14 cellular contexts compared by ENCODE assay signal in genomic region chr7:93575555-93576397, GRCh38. TPM values are rescaled to one million over a fixed set of nuclear protein-coding genes. Genes with fewer than 3 reads are reported as not detected.
DNase-seq lines count a peak whose midpoint lies in the region; ATAC-seq and TF ChIP-seq lines count a peak whose summit lies in the region.
"Had no signal": no experiment of that assay in that cellular context is flagged by ENCODE, and none has a peak within 500 bp of the region (broad histone marks: within the 10 kb centered on the region; RNA-seq: fewer than 3 reads in every experiment).

No MANE protein-coding gene starts in this region.

- no peaks in the 10 kb centered on the region for H3K36me3 Mint-ChIP-seq in activated CD8-positive, alpha-beta memory T cell treated with anti-CD3 and anti-CD28 coated beads, Interleukin-2, amount 10 ng/mL, durations not matched to agents 7 days and 5 days

- H3K27ac Mint-ChIP-seq in activated CD8-positive, alpha-beta memory T cell treated with anti-CD3 and anti-CD28 coated beads, Interleukin-2, amount 10 ng/mL, durations not matched to agents 7 days and 5 days: no peak overlapping the region

- no peak overlapping the region for H3K27ac ChIP-seq in SK-N-MC
- H3K27ac ChIP-seq: esophagus squamous epithelium, HL-60, skin epidermis had no signal

- peak overlapping the region; percentile 88 for H3K4me2 ChIP-seq in skeletal muscle satellite cell (ENCODE audit: low read length)

- CTCF ChIA-PET in GM10248 (lab: Yijun Ruan, JAX): interaction anchor here (1.2 to 1.8 kb wide), 2 partner anchors 10 to 16 kb away, joined by 3 to 4 read pairs; no protein-coding TSS in a partner anchor
- CTCF ChIA-PET in activated CD8-positive, alpha-beta memory T cell treated with anti-CD3 and anti-CD28 coated beads, Interleukin-2, amount 10 ng/mL, durations not matched to agents 7 days and 5 days (lab: Charles Lee): no interaction called here

- no peak for TF ChIP-seq CTCF in GM10248 (IDR thresholded peaks at IDR 0.05; ENCODE audit: control extremely low read depth, extremely low read depth, low read depth, missing control alignments)

- H3K4me3 Mint-ChIP-seq in activated CD8-positive, alpha-beta memory T cell treated with anti-CD3 and anti-CD28 coated beads, Interleukin-2, amount 10 ng/mL, durations not matched to agents 7 days and 5 days: no peak overlapping the region

- H3K9me3 ChIP-seq in SK-N-MC (ENCODE audit: low read depth, low read length) (no peaks in the 10 kb centered on the region), skeletal muscle satellite cell (replicated peaks; ENCODE audit: low read length) (no peaks in the 10 kb centered on the region)
- H3K9me3 ChIP-seq: esophagus squamous epithelium had no signal

- POLR2A ChIA-PET in GM10248 (lab: Yijun Ruan, JAX): no interaction called here

- H3K4me1 ChIP-seq in skeletal muscle satellite cell (ENCODE audit: control insufficient read depth, insufficient read depth, low read length): peaks cover 7% of the 10 kb centered on the region

- no peaks in the 10 kb centered on the region for H3K4me1 Mint-ChIP-seq in activated CD8-positive, alpha-beta memory T cell treated with anti-CD3 and anti-CD28 coated beads, Interleukin-2, amount 10 ng/mL, durations not matched to agents 7 days and 5 days

- H3K9ac ChIP-seq in SK-N-MC (ENCODE audit: insufficient read length): no peak overlapping the region
- H3K9ac ChIP-seq in skeletal muscle satellite cell (ENCODE audit: low read depth, low read length): no peak overlapping the region

- no peaks in the 10 kb centered on the region for H3K36me3 ChIP-seq in SK-N-MC (ENCODE audit: insufficient read depth, low read length)
- H3K36me3 ChIP-seq in skeletal muscle satellite cell (ENCODE audit: insufficient read depth, low read length): no peaks in the 10 kb centered on the region
- H3K36me3 ChIP-seq: esophagus squamous epithelium had no signal

- H3K4me3 ChIP-seq in SK-N-MC (peak overlapping the region; percentile 76), skeletal muscle satellite cell (ENCODE audit: low read length) (peak overlapping the region; percentile 54)

- no peaks in the 10 kb centered on the region for H3K9me3 Mint-ChIP-seq in activated CD8-positive, alpha-beta memory T cell treated with anti-CD3 and anti-CD28 coated beads, Interleukin-2, amount 10 ng/mL, durations not matched to agents 7 days and 5 days (ENCODE audit: low read depth)

- peaks cover 81% of the 10 kb centered on the region for H3K27me3 ChIP-seq in skeletal muscle satellite cell (ENCODE audit: control insufficient read depth, insufficient read depth, low read length)

- peak; percentile 5 for DNase-seq in GM10248 (ENCODE audit: extremely low spot score)
- DNase-seq in SK-N-MC (ENCODE audit: low read depth, low spot score): no peak
- DNase-seq in iPS-NIHi11 (ENCODE audit: low spot score): peak; percentile 36
- no peak for DNase-seq in activated CD8-positive, alpha-beta memory T cell treated with anti-CD3 and anti-CD28 coated beads, Interleukin-2, amount 10 ng/mL, durations not matched to agents 7 days and 5 days
- DNase-seq: DMS79 treated with DMSO at 0.1 percent for 48 hours, esophagus squamous epithelium, T-helper 9 cell had no signal

- ATAC-seq in HG02610 (IDR thresholded peaks at IDR 0.05; ENCODE audit: unreplicated experiment) (no peak), HG03135 (IDR thresholded peaks at IDR 0.05; ENCODE audit: unreplicated experiment) (no peak), GM18858 (IDR thresholded peaks at IDR 0.05; ENCODE audit: unreplicated experiment) (no peak)
- no peak for ATAC-seq in activated CD8-positive, alpha-beta memory T cell treated with anti-CD3 and anti-CD28 coated beads, Interleukin-2, amount 10 ng/mL, durations not matched to agents 7 days and 5 days

- H3K27me3 Mint-ChIP-seq in activated CD8-positive, alpha-beta memory T cell treated with anti-CD3 and anti-CD28 coated beads, Interleukin-2, amount 10 ng/mL, durations not matched to agents 7 days and 5 days: peaks cover 55% of the 10 kb centered on the region

RNA-seq across cellular contexts. Expression of gene CALCR, which starts 1.3 kb away (rescaled TPM):
- total RNA-seq in skeletal muscle satellite cell (2012; rRNA removed): under 0.01 TPM in 1 of 2 replicates, not detected in the other
- total RNA-seq in activated CD8-positive, alpha-beta memory T cell treated with anti-CD3 and anti-CD28 coated beads, Interleukin-2, amount 10 ng/mL, durations not matched to agents 7 days and 5 days: not detected
- total RNA-seq: left lobe of liver had no signal

Comparison
In these comparisons a context has a peak if more than half of its experiments do, and no peak if none do; other contexts are left out.
1. DNase-seq: peak in GM10248 (single experiment) and iPS-NIHi11 (single experiment); none in SK-N-MC (single experiment) and activated CD8-positive, alpha-beta memory T cell treated with anti-CD3 and anti-CD28 coated beads, Interleukin-2, amount 10 ng/mL, durations not matched to agents 7 days and 5 days (single experiment).